21 cellular contexts compared by ENCODE assay signal in the genomic region with DNA sequence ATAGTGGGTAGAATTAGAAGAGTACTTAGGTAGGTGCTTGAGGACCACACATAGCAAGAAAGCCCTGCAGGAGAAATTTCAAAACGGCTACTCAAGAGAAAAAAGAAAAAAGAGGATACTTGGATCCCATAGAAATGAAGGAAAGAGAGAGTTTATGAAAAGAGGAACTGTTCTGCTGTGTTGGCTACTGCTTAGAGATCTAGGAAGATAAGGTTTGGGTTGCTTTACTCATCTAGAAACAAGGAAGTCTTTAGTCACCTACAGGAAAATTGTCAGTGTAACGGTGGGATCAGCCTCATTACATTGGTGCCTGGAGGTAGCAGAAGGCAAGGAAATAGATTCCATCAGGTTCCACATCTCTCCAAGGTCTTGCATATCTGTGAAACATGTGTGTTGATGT. TPM values are rescaled to one million over a fixed set of nuclear protein-coding genes. Genes with fewer than 3 reads are reported as not detected.
"Had no signal": no experiment of that assay in that cellular context is flagged by ENCODE, and none has a peak within 500 bp of the region (broad histone marks: within the 10 kb centered on the region; RNA-seq: fewer than 3 reads in every experiment).

No MANE protein-coding gene starts in this region.

- H3K4me1 ChIP-seq: ascending aorta, esophagus muscularis mucosa, left lung, spleen, transverse colon had no signal

- ATAC-seq: left lung; sciatic nerve; stimulated activated memory B cell treated with anti-CD40 and anti-IgM and Interleukin-4, amounts not matched to agents 10 μg/mL and 1 μg/mL and 100 μg/mL, for 72 hours had no signal

- FAIRE-seq: islet of Langerhans had no signal

- DNase-seq: activated CD4-positive, alpha-beta memory T cell treated with anti-CD3 and anti-CD28 coated beads, Interleukin-2, amount 10 ng/mL, durations not matched to agents 7 days and 5 days; activated CD4-positive, alpha-beta T cell treated with anti-CD3 and anti-CD28 coated beads for 1 hour; activated CD8-positive, alpha-beta memory T cell treated with anti-CD3 and anti-CD28 coated beads, Interleukin-2, amount 50 U/mL, for 4 hours; activated naive CD4-positive, alpha-beta T cell; dorsolateral prefrontal cortex; foreskin fibroblast; left lung; mesenchymal stem cell; nephron progenitor cell; spleen; stimulated activated CD4-positive, alpha-beta T cell treated with anti-CD3 and anti-CD28 coated beads, Interleukin-1b, Interleukin-23, amount 100 ng/mL, for 48 hours; substantia nigra; transverse colon had no signal

- H3K27me3 ChIP-seq: ascending aorta, esophagus muscularis mucosa, left lung, spleen, transverse colon had no signal

- H3K4me3 ChIP-seq: ascending aorta, dorsolateral prefrontal cortex, esophagus muscularis mucosa, left lung, spleen, transverse colon had no signal

- H3K9me3 ChIP-seq: ascending aorta, esophagus muscularis mucosa, left lung, spleen, transverse colon had no signal

- H3K36me3 ChIP-seq: ascending aorta, esophagus muscularis mucosa, left lung, spleen, transverse colon had no signal

- H3K27ac ChIP-seq: ascending aorta, dorsolateral prefrontal cortex, esophagus muscularis mucosa, left lung, spleen, transverse colon had no signal

RNA-seq across cellular contexts. Expression of a gene that starts 14.8 kb away (rescaled TPM):
- total RNA-seq: activated CD4-positive, alpha-beta memory T cell treated with anti-CD3 and anti-CD28 coated beads, Interleukin-2, amount 10 ng/mL, durations not matched to agents 7 days and 5 days; dorsolateral prefrontal cortex; esophagus muscularis mucosa; left lung; omental fat pad; pulmonary artery endothelial cell; sciatic nerve; spleen; T-helper 2 cell treated with Interferon-gamma antibody and Interleukin-4, amounts not matched to agents 100 ng/mL and 5 ng/mL, for 36 hours; transverse colon had no signal
- polyA plus RNA-seq: spleen had no signal

RNA-seq across cellular contexts. Expression of a gene that starts 42.6 kb away (rescaled TPM):
- total RNA-seq: activated CD4-positive, alpha-beta memory T cell treated with anti-CD3 and anti-CD28 coated beads, Interleukin-2, amount 10 ng/mL, durations not matched to agents 7 days and 5 days; ascending aorta; esophagus muscularis mucosa; omental fat pad; pulmonary artery endothelial cell; spleen; T-helper 2 cell treated with Interferon-gamma antibody and Interleukin-4, amounts not matched to agents 100 ng/mL and 5 ng/mL, for 36 hours; transverse colon had no signal
